ENCODE assay signal across 19 cellular contexts in the genomic region with DNA sequence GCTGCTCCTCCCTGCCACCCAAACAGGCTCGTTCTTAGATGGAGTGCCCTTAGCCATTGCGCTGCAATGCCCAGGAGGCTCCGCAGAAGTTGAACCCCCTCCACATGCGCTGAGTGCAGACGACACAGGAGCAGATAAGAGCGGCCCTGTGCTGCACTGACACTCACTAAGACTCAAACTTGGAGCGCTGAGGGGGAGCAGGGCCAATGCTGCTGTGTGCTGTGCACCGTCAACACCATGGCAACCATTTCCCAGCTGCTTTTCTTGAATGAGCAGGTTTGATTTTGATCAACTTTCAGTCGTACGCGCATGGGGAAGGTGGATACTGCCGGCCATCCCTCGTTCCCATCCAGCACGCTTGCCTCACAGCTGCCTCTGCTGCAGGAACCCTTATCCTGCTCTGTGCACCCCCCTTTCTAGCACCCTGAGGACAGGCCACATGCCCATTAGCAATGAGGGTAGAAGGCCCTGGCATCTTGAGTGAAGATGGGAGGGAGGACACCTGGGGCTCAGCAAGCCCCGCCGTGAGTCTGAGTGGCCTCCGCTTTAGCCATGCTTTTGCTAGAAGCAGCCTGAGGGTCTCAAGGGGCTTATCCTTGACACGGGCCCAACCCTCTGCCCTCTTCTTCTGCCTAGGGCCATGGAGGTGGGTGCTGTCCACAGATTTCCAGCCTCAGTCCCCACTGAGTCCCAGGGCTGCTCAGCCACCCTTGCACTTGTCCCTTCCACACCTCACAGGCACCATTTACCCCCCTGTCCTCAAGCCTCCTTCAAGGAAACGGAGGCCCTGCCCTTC.
DNase-seq lines count a peak whose midpoint lies in the region; ATAC-seq, FAIRE-seq and TF ChIP-seq lines count a peak whose summit lies in the region.
"Had no signal": no experiment of that assay in that cellular context is flagged by ENCODE, and none has a peak within 500 bp of the region (broad histone marks: within the 10 kb centered on the region; RNA-seq: fewer than 3 reads in every experiment).

No MANE protein-coding gene starts in this region.

- intact Hi-C loops in K562 (cut with micrococcal nuclease), result loop anchor here (10.0 kb wide), 2 partner anchors 272 to 802 kb away; a partner anchor contains a TSS

- 49% methylated on average over 10 of the region's 19 CpGs for WGBS in K562 (ENCODE audit: insufficient coverage, low coverage, missing lambda C conversion rate)

- TF ChIP-seq POLR2A in K562 (conservative IDR thresholded peaks at IDR 0.05), result no peak

- no peaks in the 10 kb centered on the region for H3K9me3 ChIP-seq in K562 (replicated peaks; ENCODE audit: control insufficient read depth, insufficient read depth, low read depth, low read length)
- H3K9me3 ChIP-seq: BE2C had no signal

- H3K4me1 Mint-ChIP-seq in activated T-cell treated with anti-CD3 and anti-CD28 coated beads, Interleukin-2, amount 50 U/mL, for 72 hours (ENCODE audit: low read depth), result no peaks in the 10 kb centered on the region

- CTCF ChIA-PET in K562 (lab: Yijun Ruan, JAX; ENCODE audit: low intra/inter-chr PET ratio), result no interaction called here

- POLR2A ChIA-PET in K562 (lab: Yijun Ruan, JAX), result interaction anchor here (0.7 kb wide), 1 partner anchor 10 kb away, joined by 3 read pairs; no protein-coding TSS in a partner anchor

- no peak overlapping the region for H3K9ac ChIP-seq in K562 (ENCODE audit: insufficient read depth in 1 of 2, low read depth in 2 of 2, low read length in 2 of 2)
- H3K9ac ChIP-seq: KMS-11 had no signal

- H2AFZ ChIP-seq in K562 (ENCODE audit: low read depth, low read length), result no peak overlapping the region

- H3K79me2 ChIP-seq in K562 (ENCODE audit: control insufficient read depth, insufficient read depth, low read length), result no peaks in the 10 kb centered on the region

- no peaks in the 10 kb centered on the region for H3K9me3 Mint-ChIP-seq in activated T-cell treated with anti-CD3 and anti-CD28 coated beads, Interleukin-2, amount 50 U/mL, for 72 hours
- H3K9me3 Mint-ChIP-seq: CD4-positive, alpha-beta memory T cell had no signal

- H3K4me2 ChIP-seq in K562 (ENCODE audit: insufficient read depth, low read length), result no peak overlapping the region
- H3K4me2 ChIP-seq: KMS-11 had no signal

- in situ Hi-C loops in K562 (cut with MboI), result loop anchor here (10.0 to 25.0 kb wide), 2 partner anchors 382 to 800 kb away; a partner anchor contains a TSS

- H4K20me1 ChIP-seq in K562 (replicated peaks; ENCODE audit: control insufficient read depth, insufficient read depth, low read length), result no peaks in the 10 kb centered on the region

- no peak for TF ChIP-seq CTCF in K562 (IDR thresholded peaks at IDR 0.05 in 2 of 3, conservative IDR thresholded peaks at IDR 0.05 in 1 of 3; ENCODE audit: insufficient read depth in 2 of 3, low read depth in 1 of 3, low read length in 3 of 3)

- peaks cover 0 to 14% of the 10 kb centered on the region in 2 experiments; a peak in 3 of 5 replicates for H3K4me1 ChIP-seq in K562 (replicated peaks in 1 of 2; ENCODE audit: control insufficient read depth in 2 of 2, insufficient read depth in 2 of 2, low read length in 2 of 2)
- H3K4me1 ChIP-seq: BE2C had no signal

- no TSS peak for BruUV-seq in K562 (replicated peaks; lab: Mats Ljungman, UMichigan)

- H3K4me3 Mint-ChIP-seq in activated T-cell treated with anti-CD3 and anti-CD28 coated beads, Interleukin-2, amount 50 U/mL, for 72 hours, result no peak overlapping the region
- H3K4me3 Mint-ChIP-seq: CD4-positive, alpha-beta memory T cell had no signal

- no peaks in the 10 kb centered on the region for H3K27me3 Mint-ChIP-seq in activated T-cell treated with anti-CD3 and anti-CD28 coated beads, Interleukin-2, amount 50 U/mL, for 72 hours (ENCODE audit: low read depth)

- DNase-seq in NCI-H748 (lab: John Stamatoyannopoulos, UW; ENCODE audit: unreplicated experiment), result peak; percentile 51
- DNase-seq in NCI-H748 treated with DMSO at 0.1 percent for 48 hours (lab: John Stamatoyannopoulos, UW), result no peak
- no peak for DNase-seq in K562 (ENCODE audit: extremely low read depth in 1 of 4, low spot score in 3 of 4)
- DNase-seq in left kidney (ENCODE audit: low read depth, low spot score), result peak; percentile 28
- no peak for DNase-seq in substantia nigra (lab: John Stamatoyannopoulos, UW)
- no peak for DNase-seq in activated naive CD4-positive, alpha-beta T cell (lab: John Stamatoyannopoulos, UW)
- no peak for DNase-seq in activated T-cell treated with anti-CD3 and anti-CD28 coated beads, Interleukin-2, amount 50 U/mL, for 72 hours
- DNase-seq in activated effector memory CD4-positive, alpha-beta T cell treated with anti-CD3 and anti-CD28 coated beads, Interleukin-2, amount 50 U/mL, for 16 hours, result no peak
- DNase-seq: 8988T; BE2C; Calu3; CD4-positive, alpha-beta memory T cell; DMS53; NCI-H1436; NCI-H2081; NCI-H345; OCI-M1; RPMI8226 had no signal

- ATAC-seq in K562, result peak; percentile 22; the same call in 1 of the 3 replicates
- no peak for ATAC-seq in activated T-cell treated with anti-CD3 and anti-CD28 coated beads, Interleukin-2, amount 50 U/mL, for 72 hours (replicated peaks in 1 of 2)

- no peaks in the 10 kb centered on the region for H3K36me3 Mint-ChIP-seq in activated T-cell treated with anti-CD3 and anti-CD28 coated beads, Interleukin-2, amount 50 U/mL, for 72 hours (ENCODE audit: insufficient read depth in 2 of 2)
- H3K36me3 Mint-ChIP-seq: CD4-positive, alpha-beta memory T cell had no signal

- no peak overlapping the region for H3K27ac Mint-ChIP-seq in activated T-cell treated with anti-CD3 and anti-CD28 coated beads, Interleukin-2, amount 50 U/mL, for 72 hours
- H3K27ac Mint-ChIP-seq: CD4-positive, alpha-beta memory T cell had no signal

- no peak for TF ChIP-seq RAD21 in K562 (CRISPR knock-in tag; conservative IDR thresholded peaks at IDR 0.05 in 1 of 2, IDR thresholded peaks at IDR 0.05 in 1 of 2)

- TF ChIP-seq EP300 in K562 (IDR thresholded peaks at IDR 0.05; ENCODE audit: low read length), result no peak

- H3K27ac ChIP-seq in K562 (ENCODE audit: extremely low read depth, low read depth, low read length) (no peak overlapping the region), substantia nigra (ENCODE audit: low read depth, low read length, poor library complexity, severe bottlenecking) (peak overlapping the region; percentile 64)
- H3K27ac ChIP-seq: KMS-11 had no signal

- H3K36me3 ChIP-seq in K562 (ENCODE audit: control insufficient read depth, insufficient read depth, low read length), result no peaks in the 10 kb centered on the region
- H3K36me3 ChIP-seq: BE2C had no signal

- H3K9me1 ChIP-seq in K562 (ENCODE audit: control insufficient read depth, insufficient read depth, low read length), result peaks cover 3% of the 10 kb centered on the region

- no peaks in the 10 kb centered on the region for H3K27me3 ChIP-seq in K562 (ENCODE audit: control insufficient read depth in 2 of 2, insufficient read depth in 2 of 2, low read length in 2 of 2)
- H3K27me3 ChIP-seq: BE2C had no signal

- H3K4me3 ChIP-seq in K562, result no peak overlapping the region

- FAIRE-seq in K562 (lab: Jason Lieb, UNC), result no peak

TF ChIP-seq in K562, 482 proteins besides CTCF, POLR2A, EP300 and RAD21:
- TF ChIP-seq YY1 (IDR thresholded peaks at IDR 0.05; ENCODE audit: borderline replicate concordance in 1 of 3, control insufficient read depth in 1 of 3, extremely low read depth in 1 of 3, insufficient read depth in 3 of 3, insufficient read length in 1 of 3, insufficient replicate concordance in 2 of 3, low read depth in 1 of 3, low read length in 2 of 3) (no peak), RCOR1 (IDR thresholded peaks at IDR 0.05; ENCODE audit: borderline replicate concordance in 1 of 2, low read depth in 2 of 2, low read length in 2 of 2) (no peak), ZNF57 (CRISPR knock-in tag; IDR thresholded peaks at IDR 0.05) (no peak), ARNT (IDR thresholded peaks at IDR 0.05) (no peak), TAF15 (IDR thresholded peaks at IDR 0.05; ENCODE audit: low read depth, low read length) (no peak), GATA2 (CRISPR knock-in tag; IDR thresholded peaks at IDR 0.05) (no peak), NCOA1 (IDR thresholded peaks at IDR 0.05; ENCODE audit: low read depth) (no peak), HOXB6 (CRISPR knock-in tag; IDR thresholded peaks at IDR 0.05; ENCODE audit: borderline replicate concordance) (no peak), MYBL2 (IDR thresholded peaks at IDR 0.05; ENCODE audit: low read depth) (no peak), MYBL2 (CRISPR knock-in tag; IDR thresholded peaks at IDR 0.05; ENCODE audit: borderline replicate concordance) (no peak)
TF ChIP-seq in K562: peak in this region for 0.

Comparison
In these comparisons a context has a peak if more than half of its experiments do, and no peak if none do; other contexts are left out.
1. DNase-seq: peak in NCI-H748 (single experiment) and left kidney (single experiment); none in NCI-H748 treated with DMSO at 0.1 percent for 48 hours (single experiment), K562 (0 of 4), substantia nigra (0 of 49), activated naive CD4-positive, alpha-beta T cell (0 of 4), activated T-cell treated with anti-CD3 and anti-CD28 coated beads, Interleukin-2, amount 50 U/mL, for 72 hours (0 of 2) and activated effector memory CD4-positive, alpha-beta T cell treated with anti-CD3 and anti-CD28 coated beads, Interleukin-2, amount 50 U/mL, for 16 hours (single experiment).